1 cellular context compared by ENCODE assay signal in genomic region chr6:107330190-107330589, GRCh38.
TF ChIP-seq lines count a peak whose summit lies in the region.

No MANE protein-coding gene starts in this region.

TF ChIP-seq in GM23338, 12 proteins besides CTCF, POLR2A, EP300 and RAD21 (continued from another document):
- TF ChIP-seq REST (IDR thresholded peaks at IDR 0.05; ENCODE audit: unreplicated experiment) (no peak), CREB1 (CRISPR knock-in tag; IDR thresholded peaks at IDR 0.05; ENCODE audit: low read depth) (no peak), ZNF331 (CRISPR knock-in tag; IDR thresholded peaks at IDR 0.05; ENCODE audit: low read depth) (no peak), ETS1 (IDR thresholded peaks at IDR 0.05) (no peak)
TF ChIP-seq in GM23338: peak in this region for 0.
